In genomic region chr5:173032730-173033129, GRCh38 we compare ENCODE assay signal across 20 cellular contexts.
"Had no signal": no experiment of that assay in that cellular context is flagged by ENCODE, and none has a peak within 500 bp of the region (broad histone marks: within the 10 kb centered on the region; RNA-seq: fewer than 3 reads in every experiment).

No MANE protein-coding gene starts in this region.

- H3K4me3 ChIP-seq: body of pancreas, mucosa of descending colon, ovary, tibial nerve, uterus had no signal

- H3K4me1 Mint-ChIP-seq: WTC11 had no signal

- H3K36me3 Mint-ChIP-seq: naive B cell had no signal

- H3K9me3 Mint-ChIP-seq: activated CD4-positive, alpha-beta T cell treated with anti-CD3 and anti-CD28 coated beads, Interleukin-2, amount 10 ng/mL, durations not matched to agents 24 days and 14 days; memory B cell; naive B cell; stimulated activated effector memory CD8-positive, alpha-beta T cell treated with anti-CD3 and anti-CD28 coated beads, Interleukin-12 subunit alpha, Interleukin-12 subunit beta, amount 100 ng/mL, for 72 hours; WTC11 had no signal

- H3K27me3 Mint-ChIP-seq: activated CD4-positive, alpha-beta T cell treated with anti-CD3 and anti-CD28 coated beads, Interleukin-2, amount 10 ng/mL, durations not matched to agents 24 days and 14 days; memory B cell; naive B cell had no signal

- H3K36me3 ChIP-seq: ovary, uterus had no signal

- H3K9me3 ChIP-seq: body of pancreas, mucosa of descending colon, ovary, tibial nerve, uterus had no signal

- H3K27me3 ChIP-seq: body of pancreas, ovary, tibial nerve, uterus had no signal

- H3K4me1 ChIP-seq: uterus had no signal

- H3K27ac Mint-ChIP-seq: WTC11 had no signal

- H3K27ac ChIP-seq: body of pancreas, ovary, tibial nerve, uterus had no signal

- DNase-seq: activated CD4-positive, alpha-beta T cell treated with anti-CD3 and anti-CD28 coated beads, Interleukin-2, amount 10 ng/mL, durations not matched to agents 24 days and 14 days; activated CD8-positive, alpha-beta memory T cell treated with anti-CD3 and anti-CD28 coated beads, Interleukin-2, amount 50 U/mL, for 4 hours; activated effector memory CD4-positive, alpha-beta T cell treated with anti-CD3 and anti-CD28 coated beads, Interleukin-2, amount 50 U/mL, for 16 hours; activated naive CD4-positive, alpha-beta T cell treated with anti-CD3 and anti-CD28 coated beads, Interleukin-2, amount 50 U/mL, for 16 hours; activated T-cell treated with anti-CD3 and anti-CD28 coated beads, Interleukin-2, amount 50 U/mL, for 48 hours; amygdala; body of pancreas; dermis blood vessel endothelial cell; left ventricle myocardium superior; mucosa of descending colon; naive B cell; ovary; stimulated activated CD4-positive, alpha-beta T cell treated with anti-CD3 and anti-CD28 coated beads, Interleukin-4, amount 100 ng/mL, for 24 hours; substantia nigra; uterus had no signal

- ATAC-seq: body of pancreas; left ventricle myocardium superior; mucosa of descending colon; sciatic nerve; stimulated activated effector memory CD8-positive, alpha-beta T cell treated with anti-CD3 and anti-CD28 coated beads, Interleukin-12 subunit alpha, Interleukin-12 subunit beta, amount 100 ng/mL, for 72 hours; WTC11 had no signal

- H3K4me3 Mint-ChIP-seq: activated CD4-positive, alpha-beta T cell treated with anti-CD3 and anti-CD28 coated beads, Interleukin-2, amount 10 ng/mL, durations not matched to agents 24 days and 14 days; memory B cell; stimulated activated effector memory CD8-positive, alpha-beta T cell treated with anti-CD3 and anti-CD28 coated beads, Interleukin-12 subunit alpha, Interleukin-12 subunit beta, amount 100 ng/mL, for 72 hours; WTC11 had no signal
